ENCODE assay signal across 7 cellular contexts in genomic region chr16:19389246-19389645, GRCh38. TPM values are rescaled to one million over a fixed set of nuclear protein-coding genes. Genes with fewer than 3 reads are reported as not detected.
DNase-seq lines count a peak whose midpoint lies in the region; ATAC-seq and TF ChIP-seq lines count a peak whose summit lies in the region.

No MANE protein-coding gene starts in this region.

- peak; percentile 67 for TF ChIP-seq CTCF in GM12872 (IDR thresholded peaks at IDR 0.05; ENCODE audit: insufficient read depth, low read depth, low read length)
- TF ChIP-seq CTCF in endothelial cell (IDR thresholded peaks at IDR 0.05; ENCODE audit: unreplicated experiment): peak; percentile 40

- peaks cover 2% of the 10 kb centered on the region for H3K9me3 Mint-ChIP-seq in activated CD4-positive, alpha-beta T cell treated with anti-CD3 and anti-CD28 coated beads for 36 hours (ENCODE audit: low read depth)
- H3K9me3 Mint-ChIP-seq in endothelial cell (ENCODE audit: unreplicated experiment): no peaks in the 10 kb centered on the region

- H3K4me1 Mint-ChIP-seq in activated CD4-positive, alpha-beta T cell treated with anti-CD3 and anti-CD28 coated beads for 36 hours: no peaks in the 10 kb centered on the region
- peaks cover 14% of the 10 kb centered on the region for H3K4me1 Mint-ChIP-seq in endothelial cell (ENCODE audit: unreplicated experiment)

- ATAC-seq in activated CD4-positive, alpha-beta T cell treated with anti-CD3 and anti-CD28 coated beads for 36 hours: peak; percentile 44
- no peak for ATAC-seq in HG02973 (IDR thresholded peaks at IDR 0.05; ENCODE audit: unreplicated experiment)

- POLR2A ChIA-PET in activated CD4-positive, alpha-beta T cell treated with anti-CD3 and anti-CD28 coated beads for 36 hours (lab: Charles Lee): no interaction called here

- no peak overlapping the region for H3K27ac Mint-ChIP-seq in activated CD4-positive, alpha-beta T cell treated with anti-CD3 and anti-CD28 coated beads for 36 hours
- no peak overlapping the region for H3K27ac Mint-ChIP-seq in endothelial cell (ENCODE audit: unreplicated experiment)

- intact Hi-C loops in activated CD4-positive, alpha-beta T cell treated with anti-CD3 and anti-CD28 coated beads for 36 hours (cut with DNase I, micrococcal nuclease): loop anchor here (1.0 to 5.0 kb wide), 2 partner anchors 113 kb away; no protein-coding TSS in a partner anchor
- intact Hi-C loops in posterior cingulate gyrus (cut with DNase I): loop anchor here (10.0 kb wide), 1 partner anchor 116 kb away; no protein-coding TSS in a partner anchor

- CTCF ChIA-PET in activated CD4-positive, alpha-beta T cell treated with anti-CD3 and anti-CD28 coated beads for 36 hours (lab: Charles Lee): interaction anchor here (0.7 to 2.2 kb wide), 5 partner anchors 90 to 151 kb away, joined by 3 to 21 read pairs (median 4); no protein-coding TSS in a partner anchor

- H3K36me3 Mint-ChIP-seq in activated CD4-positive, alpha-beta T cell treated with anti-CD3 and anti-CD28 coated beads for 36 hours (ENCODE audit: low read depth): no peaks in the 10 kb centered on the region
- peaks cover 4% of the 10 kb centered on the region for H3K36me3 Mint-ChIP-seq in endothelial cell (ENCODE audit: low read depth, unreplicated experiment)

- peaks cover 24% of the 10 kb centered on the region for H3K27me3 Mint-ChIP-seq in activated CD4-positive, alpha-beta T cell treated with anti-CD3 and anti-CD28 coated beads for 36 hours
- no peaks in the 10 kb centered on the region for H3K27me3 Mint-ChIP-seq in endothelial cell (ENCODE audit: unreplicated experiment)

- H3K4me3 Mint-ChIP-seq in activated CD4-positive, alpha-beta T cell treated with anti-CD3 and anti-CD28 coated beads for 36 hours: no peak overlapping the region
- H3K4me3 Mint-ChIP-seq in endothelial cell (ENCODE audit: unreplicated experiment): no peak overlapping the region

- DNase-seq in NCI-H2029 (lab: John Stamatoyannopoulos, UW): peak; percentile 78
- DNase-seq in activated CD4-positive, alpha-beta T cell treated with anti-CD3 and anti-CD28 coated beads for 36 hours: peak; percentile 74
- DNase-seq in endothelial cell (ENCODE audit: low spot score): peak; percentile 41
- peak in 6 of 10 donors; percentile 15 to 83 (median 32) for DNase-seq in posterior cingulate gyrus
- DNase-seq in HuH-7.5 (ENCODE audit: low spot score): no peak

RNA-seq across cellular contexts. Expression of gene TMC5, which starts 28.4 kb away (rescaled TPM):
- not detected for total RNA-seq in activated CD4-positive, alpha-beta T cell treated with anti-CD3 and anti-CD28 coated beads for 36 hours
- 0.69 TPM for total RNA-seq in endothelial cell (ENCODE audit: unreplicated experiment)
